ENCODE assay signal across 9 cellular contexts in genomic region chr11:587978-588380, GRCh38. TPM values are rescaled to one million over a fixed set of nuclear protein-coding genes. Genes with fewer than 3 reads are reported as not detected.
DNase-seq lines count a peak whose midpoint lies in the region; ATAC-seq, FAIRE-seq and TF ChIP-seq lines count a peak whose summit lies in the region.
"Had no signal": no experiment of that assay in that cellular context is flagged by ENCODE, and none has a peak within 500 bp of the region (broad histone marks: within the 10 kb centered on the region; RNA-seq: fewer than 3 reads in every experiment).

No MANE protein-coding gene starts in this region.

- in situ Hi-C loops in HepG2 (cut with HindIII; ENCODE audit: extremely low pct_ligation_motif_present, low pct_unique_long_range_greater_than_20kb), result no loop called here

- no peak overlapping the region for H3K4me3 ChIP-seq in HepG2 (replicated peaks in 1 of 3; ENCODE audit: insufficient read depth in 1 of 3, low read depth in 2 of 3, low read length in 3 of 3)

- H3K27me3 ChIP-seq in HepG2 (ENCODE audit: control insufficient read depth in 1 of 2, insufficient read depth in 2 of 2, low read length in 2 of 2), result no peaks in the 10 kb centered on the region

- peak overlapping the region; percentile 87 for H3K27ac Mint-ChIP-seq in activated T-helper 17 cell treated with anti-CD3 and anti-CD28 coated beads, Interleukin-2, amount 50 U/mL, for 72 hours

- H3K4me1 Mint-ChIP-seq in activated T-helper 17 cell treated with anti-CD3 and anti-CD28 coated beads, Interleukin-2, amount 50 U/mL, for 72 hours, result peaks cover 11% of the 10 kb centered on the region

- POLR2A ChIA-PET in HepG2 (lab: Yijun Ruan, JAX), result interaction anchor here (0.7 to 1.8 kb wide), 16 partner anchors 9 to 231 kb away, joined by 3 to 33 read pairs (median 4); partner anchors contain the start of genes DEAF1, PHRF1 and TMEM80

- TF ChIP-seq POLR2A in HepG2 (IDR thresholded peaks at IDR 0.05; ENCODE audit: insufficient read depth in 1 of 2, low read depth in 2 of 2, low read length in 2 of 2), result 0 out of 4 replicates have a peak, but pooled peaks of 1 of the 2 experiments have one; percentile 21

- peak in 1 of 2 experiments; percentile 53; a peak in 2 of 4 replicates for TF ChIP-seq EP300 in HepG2 (IDR thresholded peaks at IDR 0.05; ENCODE audit: low read depth in 2 of 2, low read length in 2 of 2)
- peak; percentile 69 for TF ChIP-seq EP300 in HepG2 (CRISPR knock-in tag; IDR thresholded peaks at IDR 0.05; ENCODE audit: borderline replicate concordance)

- no peaks in the 10 kb centered on the region for H3K27me3 Mint-ChIP-seq in activated T-helper 17 cell treated with anti-CD3 and anti-CD28 coated beads, Interleukin-2, amount 50 U/mL, for 72 hours

- peaks cover 39% of the 10 kb centered on the region for H3K79me2 ChIP-seq in HepG2 (ENCODE audit: insufficient read depth, low read length)

- no peaks in the 10 kb centered on the region for H3K9me3 ChIP-seq in HepG2 (ENCODE audit: low read length)

- H3K4me2 ChIP-seq in HepG2 (ENCODE audit: low read depth, low read length), result peak overlapping the region; percentile 60

- no TSS peak for BruUV-seq in HepG2 (replicated peaks; lab: Mats Ljungman, UMichigan)

- H3K4me1 ChIP-seq in HepG2 (ENCODE audit: insufficient read depth, low read length), result peaks cover 54% of the 10 kb centered on the region

- H3K27ac ChIP-seq in HepG2 (ENCODE audit: extremely low read length, insufficient read depth, low read length), result peak overlapping the region; percentile 70

- TF ChIP-seq CTCF in HepG2 (CRISPR knock-in tag; IDR thresholded peaks at IDR 0.05), result no peak; the same call in 1 of the 2 replicates

- DNase-seq in RPMI7951 (ENCODE audit: low read depth) (peak; percentile 48), HepG2 (ENCODE audit: low spot score) (peak; percentile 96), SHP77 (lab: John Stamatoyannopoulos, UW) (no peak), NCI-H526 treated with DMSO at 0.1 percent for 48 hours (lab: John Stamatoyannopoulos, UW) (no peak)
- peak; percentile 37 to 71 for DNase-seq in stimulated activated CD8-positive, alpha-beta memory T cell treated with anti-CD3 and anti-CD28 coated beads, Interleukin-7, amount 100 ng/mL, for 48 hours (ENCODE audit: extremely low read depth in 1 of 2, low read depth in 1 of 2)

- peaks cover 26 to 66% of the 10 kb centered on the region in 2 experiments for H3K36me3 ChIP-seq in HepG2 (replicated peaks in 1 of 2; ENCODE audit: control insufficient read depth in 1 of 2, insufficient read depth in 2 of 2, low read length in 2 of 2)

- 0% methylated on average over 6 of the region's 6 CpGs for WGBS in HepG2 (ENCODE audit: low lambda C conversion rate)

- no peak overlapping the region for H3K9ac ChIP-seq in HepG2 (ENCODE audit: insufficient read depth, low read depth, low read length)

- peak; percentile 37; the same call in 1 of the 2 replicates for TF ChIP-seq RAD21 in HepG2 (CRISPR knock-in tag; IDR thresholded peaks at IDR 0.05)

- peak; percentile 98 for ATAC-seq in activated T-helper 17 cell treated with anti-CD3 and anti-CD28 coated beads, Interleukin-2, amount 50 U/mL, for 72 hours (replicated peaks)
- peak; percentile 98 for ATAC-seq in HepG2
- no peak for ATAC-seq in HG03025 (IDR thresholded peaks at IDR 0.05; ENCODE audit: low FRiP score, unreplicated experiment)
- ATAC-seq in HG02884 (IDR thresholded peaks at IDR 0.05; ENCODE audit: unreplicated experiment), result no peak

- no peaks in the 10 kb centered on the region for H3K9me3 Mint-ChIP-seq in activated T-helper 17 cell treated with anti-CD3 and anti-CD28 coated beads, Interleukin-2, amount 50 U/mL, for 72 hours

- H2AFZ ChIP-seq in HepG2 (ENCODE audit: low read length), result no peak overlapping the region

- intact Hi-C loops in HepG2 (cut with micrococcal nuclease; ENCODE audit: unreplicated experiment), result loop anchor here (1.0 kb wide), 1 partner anchor 27 kb away; no protein-coding TSS in a partner anchor

- peak; percentile 96 for FAIRE-seq in HepG2 (lab: Jason Lieb, UNC)

- peaks cover 27% of the 10 kb centered on the region for H4K20me1 ChIP-seq in HepG2 (ENCODE audit: insufficient read depth, low read length)

- CTCF ChIA-PET in HepG2 (lab: Yijun Ruan, JAX; ENCODE audit: low intra/inter-chr PET ratio, low total read pairs), result no interaction called here

- peak overlapping the region; percentile 68 for H3K4me3 Mint-ChIP-seq in activated T-helper 17 cell treated with anti-CD3 and anti-CD28 coated beads, Interleukin-2, amount 50 U/mL, for 72 hours

- peaks cover 81% of the 10 kb centered on the region for H3K36me3 Mint-ChIP-seq in activated T-helper 17 cell treated with anti-CD3 and anti-CD28 coated beads, Interleukin-2, amount 50 U/mL, for 72 hours (ENCODE audit: low read depth)

RNA-seq across cellular contexts. Expression of gene PHRF1, which starts 11.7 kb away (rescaled TPM):
- 12.5 and 14.8 TPM in 2 replicates for total RNA-seq in RPMI7951 (2014; rRNA removed; shearing (Covaris generic))
- 10 to 100 TPM; 37.8 to 55.6 TPM for total RNA-seq in activated T-helper 17 cell treated with anti-CD3 and anti-CD28 coated beads, Interleukin-2, amount 50 U/mL, for 72 hours
- total RNA-seq in HepG2 (2016; rRNA removed; fragmentation: Illumina TruSeq; extraction: Trizol), result 13.7 and 16.7 TPM in 2 replicates
- total RNA-seq in HepG2 (2016; cell fraction: cytosol; rRNA removed; fragmentation: Illumina TruSeq; extraction: Trizol; ENCODE audit: low read depth), result 7.4 and 7.9 TPM in 2 replicates
- 10.7 and 17.0 TPM in 2 replicates for total RNA-seq in HepG2 (2016; cell fraction: insoluble cytoplasmic fraction; rRNA removed; fragmentation: Illumina TruSeq; extraction: Trizol)
- total RNA-seq in HepG2 (2016; cell fraction: membrane; rRNA removed; fragmentation: Illumina TruSeq; extraction: Trizol), result 5.1 and 6.1 TPM in 2 replicates
- 10.8 and 14.2 TPM in 2 replicates for total RNA-seq in HepG2 (2016; cell fraction: nucleus; rRNA removed; fragmentation: Illumina TruSeq; extraction: Trizol)
- polyA plus RNA-seq in HepG2 (2011; rRNA removed), result 8.2 and 11.2 TPM in 2 replicates
- polyA plus RNA-seq in HepG2 (2011; cell fraction: cytosol; rRNA removed), result 4.8 and 7.0 TPM in 2 replicates
- polyA plus RNA-seq in HepG2 (2011; cell fraction: nucleus; rRNA removed), result 30.1 and 30.7 TPM in 2 replicates
- polyA plus RNA-seq in HepG2 (2012), result 7.4 and 8.1 TPM in 2 replicates
- polyA plus RNA-seq in HepG2 (2016; cell fraction: cytosol; fragmentation: Illumina TruSeq; extraction: Trizol; ENCODE audit: low read depth), result 1.6 and 1.8 TPM in 2 replicates
- polyA plus RNA-seq in HepG2 (2016; cell fraction: insoluble cytoplasmic fraction; fragmentation: Illumina TruSeq; extraction: Trizol; ENCODE audit: low read depth), result 10.7 and 13.7 TPM in 2 replicates
- polyA plus RNA-seq in HepG2 (2016; cell fraction: membrane; fragmentation: Illumina TruSeq; extraction: Trizol; ENCODE audit: low read depth), result 2.1 and 2.5 TPM in 2 replicates
- polyA plus RNA-seq in HepG2 (2016; cell fraction: nucleus; fragmentation: Illumina TruSeq; extraction: Trizol; ENCODE audit: insufficient read depth, low read depth), result 25.7 and 27.7 TPM in 2 replicates
- polyA minus RNA-seq in HepG2 (2011; rRNA and poly(A)+ RNA removed; ENCODE audit: low replicate concordance), result 13.6 and 18.7 TPM in 2 replicates
- 7.8 and 7.9 TPM in 2 replicates for polyA minus RNA-seq in HepG2 (2011; cell fraction: cytosol; rRNA and poly(A)+ RNA removed)
- 17.4 and 19.9 TPM in 2 replicates for polyA minus RNA-seq in HepG2 (2011; cell fraction: nucleus; rRNA and poly(A)+ RNA removed)

RNA-seq across cellular contexts. Expression of gene RASSF7, which starts 27.2 kb away (rescaled TPM):
- 7.4 and 16.4 TPM in 2 replicates for total RNA-seq in RPMI7951 (2014; rRNA removed; shearing (Covaris generic))
- total RNA-seq in activated T-helper 17 cell treated with anti-CD3 and anti-CD28 coated beads, Interleukin-2, amount 50 U/mL, for 72 hours, result 10 to 100 TPM; 22.7 to 37.7 TPM
- 13.1 and 20.2 TPM in 2 replicates for total RNA-seq in HepG2 (2016; rRNA removed; fragmentation: Illumina TruSeq; extraction: Trizol)
- total RNA-seq in HepG2 (2016; cell fraction: cytosol; rRNA removed; fragmentation: Illumina TruSeq; extraction: Trizol; ENCODE audit: low read depth), result 5.4 and 5.7 TPM in 2 replicates
- total RNA-seq in HepG2 (2016; cell fraction: insoluble cytoplasmic fraction; rRNA removed; fragmentation: Illumina TruSeq; extraction: Trizol), result 13.3 and 19.7 TPM in 2 replicates
- total RNA-seq in HepG2 (2016; cell fraction: membrane; rRNA removed; fragmentation: Illumina TruSeq; extraction: Trizol), result 10.8 and 11.9 TPM in 2 replicates
- 16.7 and 17.2 TPM in 2 replicates for total RNA-seq in HepG2 (2016; cell fraction: nucleus; rRNA removed; fragmentation: Illumina TruSeq; extraction: Trizol)
- polyA plus RNA-seq in HepG2 (2011; rRNA removed), result 28.6 and 36.4 TPM in 2 replicates
- 22.3 and 49.0 TPM in 2 replicates for polyA plus RNA-seq in HepG2 (2011; cell fraction: cytosol; rRNA removed)
- polyA plus RNA-seq in HepG2 (2011; cell fraction: nucleus; rRNA removed), result 139 and 165 TPM in 2 replicates
- 8.9 and 12.6 TPM in 2 replicates for polyA plus RNA-seq in HepG2 (2012)
- polyA plus RNA-seq in HepG2 (2016; cell fraction: cytosol; fragmentation: Illumina TruSeq; extraction: Trizol; ENCODE audit: low read depth), result 4.7 and 6.0 TPM in 2 replicates
- 12.3 and 15.9 TPM in 2 replicates for polyA plus RNA-seq in HepG2 (2016; cell fraction: insoluble cytoplasmic fraction; fragmentation: Illumina TruSeq; extraction: Trizol; ENCODE audit: low read depth)
- 5.9 and 7.2 TPM in 2 replicates for polyA plus RNA-seq in HepG2 (2016; cell fraction: membrane; fragmentation: Illumina TruSeq; extraction: Trizol; ENCODE audit: low read depth)
- 32.6 and 40.7 TPM in 2 replicates for polyA plus RNA-seq in HepG2 (2016; cell fraction: nucleus; fragmentation: Illumina TruSeq; extraction: Trizol; ENCODE audit: insufficient read depth, low read depth)
- polyA minus RNA-seq in HepG2 (2011; rRNA and poly(A)+ RNA removed; ENCODE audit: low replicate concordance), result 6.7 and 39.4 TPM in 2 replicates
- 10.4 and 10.9 TPM in 2 replicates for polyA minus RNA-seq in HepG2 (2011; cell fraction: cytosol; rRNA and poly(A)+ RNA removed)
- 15.2 and 17.9 TPM in 2 replicates for polyA minus RNA-seq in HepG2 (2011; cell fraction: nucleus; rRNA and poly(A)+ RNA removed)

RNA-seq across cellular contexts. Expression of gene LMNTD2, which starts 27.4 kb away (rescaled TPM):
- total RNA-seq in RPMI7951 (2014; rRNA removed; shearing (Covaris generic)), result 0.24 and 0.29 TPM in 2 replicates
- 1 to 10 TPM; 2.7 to 6.6 TPM for total RNA-seq in activated T-helper 17 cell treated with anti-CD3 and anti-CD28 coated beads, Interleukin-2, amount 50 U/mL, for 72 hours
- 0.25 and 1.1 TPM in 2 replicates for total RNA-seq in HepG2 (2016; rRNA removed; fragmentation: Illumina TruSeq; extraction: Trizol)
- total RNA-seq in HepG2 (2016; cell fraction: cytosol; rRNA removed; fragmentation: Illumina TruSeq; extraction: Trizol; ENCODE audit: low read depth), result 0.40 and 0.44 TPM in 2 replicates
- total RNA-seq in HepG2 (2016; cell fraction: insoluble cytoplasmic fraction; rRNA removed; fragmentation: Illumina TruSeq; extraction: Trizol), result 0.45 and 1.1 TPM in 2 replicates
- total RNA-seq in HepG2 (2016; cell fraction: membrane; rRNA removed; fragmentation: Illumina TruSeq; extraction: Trizol), result 0.79 and 1.3 TPM in 2 replicates
- total RNA-seq in HepG2 (2016; cell fraction: nucleus; rRNA removed; fragmentation: Illumina TruSeq; extraction: Trizol), result 1.3 and 1.7 TPM in 2 replicates
- polyA plus RNA-seq in HepG2 (2011; rRNA removed), result 3.1 and 3.6 TPM in 2 replicates
- polyA plus RNA-seq in HepG2 (2011; cell fraction: cytosol; rRNA removed), result 1.1 and 2.2 TPM in 2 replicates
- polyA plus RNA-seq in HepG2 (2011; cell fraction: nucleus; rRNA removed), result 50.0 and 60.4 TPM in 2 replicates
- 1.3 and 1.4 TPM in 2 replicates for polyA plus RNA-seq in HepG2 (2012)
- 0.53 and 0.78 TPM in 2 replicates for polyA plus RNA-seq in HepG2 (2016; cell fraction: cytosol; fragmentation: Illumina TruSeq; extraction: Trizol; ENCODE audit: low read depth)
- polyA plus RNA-seq in HepG2 (2016; cell fraction: insoluble cytoplasmic fraction; fragmentation: Illumina TruSeq; extraction: Trizol; ENCODE audit: low read depth), result 0.42 and 0.68 TPM in 2 replicates
- polyA plus RNA-seq in HepG2 (2016; cell fraction: membrane; fragmentation: Illumina TruSeq; extraction: Trizol; ENCODE audit: low read depth), result 0.96 and 1.2 TPM in 2 replicates
- polyA plus RNA-seq in HepG2 (2016; cell fraction: nucleus; fragmentation: Illumina TruSeq; extraction: Trizol; ENCODE audit: insufficient read depth, low read depth), result 3.7 and 5.0 TPM in 2 replicates
- polyA minus RNA-seq in HepG2 (2011; rRNA and poly(A)+ RNA removed; ENCODE audit: low replicate concordance), result 0.51 and 0.96 TPM in 2 replicates
- 0.88 and 1.4 TPM in 2 replicates for polyA minus RNA-seq in HepG2 (2011; cell fraction: cytosol; rRNA and poly(A)+ RNA removed)
- 2.6 and 3.1 TPM in 2 replicates for polyA minus RNA-seq in HepG2 (2011; cell fraction: nucleus; rRNA and poly(A)+ RNA removed)

RNA-seq across cellular contexts. Expression of gene IRF7, which starts 27.8 kb away (rescaled TPM):
- total RNA-seq in RPMI7951 (2014; rRNA removed; shearing (Covaris generic)), result 4.7 and 5.1 TPM in 2 replicates
- total RNA-seq in activated T-helper 17 cell treated with anti-CD3 and anti-CD28 coated beads, Interleukin-2, amount 50 U/mL, for 72 hours, result 10 to 100 TPM; 14.7 to 25.8 TPM
- not detected in 2 replicates for total RNA-seq in HepG2 (2016; rRNA removed; fragmentation: Illumina TruSeq; extraction: Trizol)
- total RNA-seq in HepG2 (2016; cell fraction: cytosol; rRNA removed; fragmentation: Illumina TruSeq; extraction: Trizol; ENCODE audit: low read depth), result not detected in 2 replicates
- total RNA-seq in HepG2 (2016; cell fraction: insoluble cytoplasmic fraction; rRNA removed; fragmentation: Illumina TruSeq; extraction: Trizol), result not detected in 2 replicates
- not detected in 2 replicates for total RNA-seq in HepG2 (2016; cell fraction: membrane; rRNA removed; fragmentation: Illumina TruSeq; extraction: Trizol)
- not detected in 2 replicates for total RNA-seq in HepG2 (2016; cell fraction: nucleus; rRNA removed; fragmentation: Illumina TruSeq; extraction: Trizol)
- polyA plus RNA-seq in HepG2 (2011; rRNA removed), result 0.04 TPM in 1 of 2 replicates, not detected in the other
- 0.03 TPM in 1 of 2 replicates, not detected in the other for polyA plus RNA-seq in HepG2 (2011; cell fraction: cytosol; rRNA removed)
- 0.47 and 0.69 TPM in 2 replicates for polyA plus RNA-seq in HepG2 (2011; cell fraction: nucleus; rRNA removed)
- polyA plus RNA-seq in HepG2 (2012), result 0.42 and 0.91 TPM in 2 replicates
- polyA plus RNA-seq in HepG2 (2016; cell fraction: cytosol; fragmentation: Illumina TruSeq; extraction: Trizol; ENCODE audit: low read depth), result not detected in 2 replicates
- not detected in 2 replicates for polyA plus RNA-seq in HepG2 (2016; cell fraction: insoluble cytoplasmic fraction; fragmentation: Illumina TruSeq; extraction: Trizol; ENCODE audit: low read depth)
- not detected in 2 replicates for polyA plus RNA-seq in HepG2 (2016; cell fraction: membrane; fragmentation: Illumina TruSeq; extraction: Trizol; ENCODE audit: low read depth)
- polyA plus RNA-seq in HepG2 (2016; cell fraction: nucleus; fragmentation: Illumina TruSeq; extraction: Trizol; ENCODE audit: insufficient read depth, low read depth), result not detected in 2 replicates
- 3.8 TPM in 1 of 2 replicates, not detected in the other for polyA minus RNA-seq in HepG2 (2011; rRNA and poly(A)+ RNA removed; ENCODE audit: low replicate concordance)
- polyA minus RNA-seq in HepG2 (2011; cell fraction: cytosol; rRNA and poly(A)+ RNA removed), result not detected in 2 replicates
- not detected in 2 replicates for polyA minus RNA-seq in HepG2 (2011; cell fraction: nucleus; rRNA and poly(A)+ RNA removed)

RNA-seq across cellular contexts. Expression of gene CDHR5, which starts 36.8 kb away (rescaled TPM):
- not detected in 2 replicates for total RNA-seq in RPMI7951 (2014; rRNA removed; shearing (Covaris generic))
- total RNA-seq in activated T-helper 17 cell treated with anti-CD3 and anti-CD28 coated beads, Interleukin-2, amount 50 U/mL, for 72 hours, result not detected
- 0.21 and 0.46 TPM in 2 replicates for total RNA-seq in HepG2 (2016; rRNA removed; fragmentation: Illumina TruSeq; extraction: Trizol)
- 0.09 TPM in 1 of 2 replicates, not detected in the other for total RNA-seq in HepG2 (2016; cell fraction: cytosol; rRNA removed; fragmentation: Illumina TruSeq; extraction: Trizol; ENCODE audit: low read depth)
- 0.52 TPM in 1 of 2 replicates, not detected in the other for total RNA-seq in HepG2 (2016; cell fraction: insoluble cytoplasmic fraction; rRNA removed; fragmentation: Illumina TruSeq; extraction: Trizol)
- total RNA-seq in HepG2 (2016; cell fraction: membrane; rRNA removed; fragmentation: Illumina TruSeq; extraction: Trizol), result 0.25 and 0.52 TPM in 2 replicates
- total RNA-seq in HepG2 (2016; cell fraction: nucleus; rRNA removed; fragmentation: Illumina TruSeq; extraction: Trizol), result 0.65 and 0.72 TPM in 2 replicates
- 0.68 and 0.71 TPM in 2 replicates for polyA plus RNA-seq in HepG2 (2011; rRNA removed)
- polyA plus RNA-seq in HepG2 (2011; cell fraction: cytosol; rRNA removed), result 0.19 and 0.67 TPM in 2 replicates
- polyA plus RNA-seq in HepG2 (2011; cell fraction: nucleus; rRNA removed), result 1.8 and 3.5 TPM in 2 replicates
- 0.37 and 0.71 TPM in 2 replicates for polyA plus RNA-seq in HepG2 (2012)
- 0.06 and 0.12 TPM in 2 replicates for polyA plus RNA-seq in HepG2 (2016; cell fraction: cytosol; fragmentation: Illumina TruSeq; extraction: Trizol; ENCODE audit: low read depth)
- 0.70 and 0.90 TPM in 2 replicates for polyA plus RNA-seq in HepG2 (2016; cell fraction: insoluble cytoplasmic fraction; fragmentation: Illumina TruSeq; extraction: Trizol; ENCODE audit: low read depth)
- polyA plus RNA-seq in HepG2 (2016; cell fraction: membrane; fragmentation: Illumina TruSeq; extraction: Trizol; ENCODE audit: low read depth), result 0.11 and 0.40 TPM in 2 replicates
- 3.1 and 3.6 TPM in 2 replicates for polyA plus RNA-seq in HepG2 (2016; cell fraction: nucleus; fragmentation: Illumina TruSeq; extraction: Trizol; ENCODE audit: insufficient read depth, low read depth)
- 0.62 TPM in 1 of 2 replicates, not detected in the other for polyA minus RNA-seq in HepG2 (2011; rRNA and poly(A)+ RNA removed; ENCODE audit: low replicate concordance)
- 0.40 TPM in 1 of 2 replicates, not detected in the other for polyA minus RNA-seq in HepG2 (2011; cell fraction: cytosol; rRNA and poly(A)+ RNA removed)
- 0.26 and 0.75 TPM in 2 replicates for polyA minus RNA-seq in HepG2 (2011; cell fraction: nucleus; rRNA and poly(A)+ RNA removed)
- total RNA-seq: lung microvascular endothelial cell had no signal

Comparison
In these comparisons a context has a peak if more than half of its experiments do, and no peak if none do; other contexts are left out.
1. DNase-seq: peak in RPMI7951 (single experiment), HepG2 (single experiment) and stimulated activated CD8-positive, alpha-beta memory T cell treated with anti-CD3 and anti-CD28 coated beads, Interleukin-7, amount 100 ng/mL, for 48 hours (2 of 2); none in SHP77 (0 of 2) and NCI-H526 treated with DMSO at 0.1 percent for 48 hours (single experiment).
2. ATAC-seq: peak in activated T-helper 17 cell treated with anti-CD3 and anti-CD28 coated beads, Interleukin-2, amount 50 U/mL, for 72 hours (single experiment) and HepG2 (single experiment); none in HG03025 (single experiment) and HG02884 (single experiment).